Comparison of ENCODE assay signal across 1 cellular context in the genomic region with DNA sequence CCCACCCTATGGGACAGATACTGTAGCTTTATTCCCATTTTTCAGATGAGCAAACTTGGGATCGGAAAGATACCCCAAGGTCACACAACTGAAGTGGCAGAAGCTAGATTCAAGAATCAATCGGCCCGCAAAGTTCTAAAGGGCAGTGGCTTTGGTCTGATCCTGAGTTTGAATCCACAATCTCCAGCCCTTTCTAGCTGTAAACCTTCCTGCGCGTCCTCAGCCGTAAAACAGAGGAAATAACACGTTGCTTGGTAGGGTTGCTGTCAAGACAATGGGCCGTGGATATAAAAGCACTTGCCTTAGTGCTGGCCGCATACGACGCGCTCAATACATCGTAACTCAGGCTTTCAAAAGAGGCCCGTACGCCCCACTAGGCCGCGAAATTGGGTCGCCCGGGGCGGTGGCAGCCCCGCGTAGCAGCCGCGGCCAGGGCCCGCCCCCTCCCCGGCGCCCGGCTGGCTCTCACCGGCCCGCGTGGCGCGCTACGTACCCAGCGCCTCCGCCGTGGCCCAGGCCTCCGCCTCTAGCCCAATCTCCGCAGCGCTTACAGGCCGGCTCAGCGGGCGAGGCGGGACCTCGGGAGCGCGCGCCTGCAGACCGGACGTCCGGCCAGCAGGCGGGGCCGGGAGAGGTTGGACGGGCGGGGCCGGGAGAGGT.
TF ChIP-seq lines count a peak whose summit lies in the region.

A gene with protein sequence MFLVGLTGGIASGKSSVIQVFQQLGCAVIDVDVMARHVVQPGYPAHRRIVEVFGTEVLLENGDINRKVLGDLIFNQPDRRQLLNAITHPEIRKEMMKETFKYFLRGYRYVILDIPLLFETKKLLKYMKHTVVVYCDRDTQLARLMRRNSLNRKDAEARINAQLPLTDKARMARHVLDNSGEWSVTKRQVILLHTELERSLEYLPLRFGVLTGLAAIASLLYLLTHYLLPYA (minus strand): TSS at position 573 of the 660 bp plus-strand sequence. CDS start 16,747 bp downstream, outside the sequence.

TF ChIP-seq in K562, 482 proteins besides CTCF, POLR2A, EP300 and RAD21 (continued from another document and continues in another):
- TF ChIP-seq GTF3C2 (IDR thresholded peaks at IDR 0.05; ENCODE audit: borderline replicate concordance, extremely low read depth, insufficient read length) (no peak), MAZ (CRISPR knock-in tag; conservative IDR thresholded peaks at IDR 0.05 in 1 of 2, IDR thresholded peaks at IDR 0.05 in 1 of 2) (peak; percentile 18 to 78; a peak in 3 of 4 replicates), HMGN3 (IDR thresholded peaks at IDR 0.05; ENCODE audit: borderline replicate concordance, extremely low read depth, insufficient read length, low read depth, low read length) (peak; percentile 89), ZSCAN29 (IDR thresholded peaks at IDR 0.05) (no peak), DIDO1 (tag; IDR thresholded peaks at IDR 0.05; ENCODE audit: low read depth) (no peak), SRSF3 (IDR thresholded peaks at IDR 0.05; ENCODE audit: insufficient read depth, low read length) (no peak), CREM (IDR thresholded peaks at IDR 0.05; ENCODE audit: low read depth) (peak; percentile 27; the same call in 1 of the 2 replicates), ZNF584 (CRISPR knock-in tag; IDR thresholded peaks at IDR 0.05; ENCODE audit: low read depth) (0 out of 2 replicates have a peak, but pooled peaks have one; percentile 29), ZNF384 (IDR thresholded peaks at IDR 0.05; ENCODE audit: low read depth, low read length) (no peak), ETV5 (CRISPR knock-in tag; IDR thresholded peaks at IDR 0.05; ENCODE audit: low read depth) (peak; percentile 35; the same call in 1 of the 2 replicates), SIN3B (IDR thresholded peaks at IDR 0.05; ENCODE audit: low read depth) (peak; percentile 60; the same call in 1 of the 2 replicates), STAT5A (IDR thresholded peaks at IDR 0.05; ENCODE audit: borderline replicate concordance, low read length) (no peak), RB1 (IDR thresholded peaks at IDR 0.05; ENCODE audit: low read depth) (peak; percentile 86), HOXB6 (CRISPR knock-in tag; IDR thresholded peaks at IDR 0.05; ENCODE audit: borderline replicate concordance) (no peak), ID3 (CRISPR knock-in tag; IDR thresholded peaks at IDR 0.05) (no peak), ID3 (tag; IDR thresholded peaks at IDR 0.05) (no peak), POLR2H (tag; IDR thresholded peaks at IDR 0.05; ENCODE audit: low read depth) (peak; percentile 82), SIX5 (IDR thresholded peaks at IDR 0.05; ENCODE audit: borderline replicate concordance in 1 of 2, insufficient read depth in 1 of 2, low read depth in 1 of 2, low read length in 2 of 2) (no peak), ZFX (CRISPR knock-in tag; IDR thresholded peaks at IDR 0.05) (peak; percentile 93), ARID1B (IDR thresholded peaks at IDR 0.05) (no peak), MYNN (IDR thresholded peaks at IDR 0.05) (no peak), MYNN (CRISPR knock-in tag; IDR thresholded peaks at IDR 0.05) (no peak), HINFP (tag; conservative IDR thresholded peaks at IDR 0.05; ENCODE audit: low read depth) (no peak), FOXP1 (CRISPR knock-in tag; IDR thresholded peaks at IDR 0.05) (peak; percentile 68; the same call in 1 of the 2 replicates), RBFOX2 (IDR thresholded peaks at IDR 0.05; ENCODE audit: low read depth, low read length) (peak; percentile 90), PML (IDR thresholded peaks at IDR 0.05; ENCODE audit: low read length) (0 out of 2 replicates have a peak, but pooled peaks have one; percentile 20), HDAC1 (IDR thresholded peaks at IDR 0.05) (0 out of 4 replicates have a peak, but pooled peaks of 1 of the 2 experiments have one; percentile 56), HNRNPLL (IDR thresholded peaks at IDR 0.05; ENCODE audit: low read depth, low read length, poor library complexity, severe bottlenecking) (peak; percentile 95), CBX1 (IDR thresholded peaks at IDR 0.05; ENCODE audit: low read depth) (no peak), ZBTB49 (CRISPR knock-in tag; IDR thresholded peaks at IDR 0.05; ENCODE audit: borderline replicate concordance) (no peak; the same call in 1 of the 2 replicates), ZNF511 (CRISPR knock-in tag; IDR thresholded peaks at IDR 0.05) (peak; percentile 37; the same call in 1 of the 2 replicates), HDAC8 (tag; IDR thresholded peaks at IDR 0.05) (no peak)
- TF ChIP-seq, protein P1, sequence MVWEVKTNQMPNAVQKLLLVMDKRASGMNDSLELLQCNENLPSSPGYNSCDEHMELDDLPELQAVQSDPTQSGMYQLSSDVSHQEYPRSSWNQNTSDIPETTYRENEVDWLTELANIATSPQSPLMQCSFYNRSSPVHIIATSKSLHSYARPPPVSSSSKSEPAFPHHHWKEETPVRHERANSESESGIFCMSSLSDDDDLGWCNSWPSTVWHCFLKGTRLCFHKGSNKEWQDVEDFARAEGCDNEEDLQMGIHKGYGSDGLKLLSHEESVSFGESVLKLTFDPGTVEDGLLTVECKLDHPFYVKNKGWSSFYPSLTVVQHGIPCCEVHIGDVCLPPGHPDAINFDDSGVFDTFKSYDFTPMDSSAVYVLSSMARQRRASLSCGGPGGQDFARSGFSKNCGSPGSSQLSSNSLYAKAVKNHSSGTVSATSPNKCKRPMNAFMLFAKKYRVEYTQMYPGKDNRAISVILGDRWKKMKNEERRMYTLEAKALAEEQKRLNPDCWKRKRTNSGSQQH (CRISPR knock-in tag; IDR thresholded peaks at IDR 0.05): no peak
- TF ChIP-seq, protein P2, sequence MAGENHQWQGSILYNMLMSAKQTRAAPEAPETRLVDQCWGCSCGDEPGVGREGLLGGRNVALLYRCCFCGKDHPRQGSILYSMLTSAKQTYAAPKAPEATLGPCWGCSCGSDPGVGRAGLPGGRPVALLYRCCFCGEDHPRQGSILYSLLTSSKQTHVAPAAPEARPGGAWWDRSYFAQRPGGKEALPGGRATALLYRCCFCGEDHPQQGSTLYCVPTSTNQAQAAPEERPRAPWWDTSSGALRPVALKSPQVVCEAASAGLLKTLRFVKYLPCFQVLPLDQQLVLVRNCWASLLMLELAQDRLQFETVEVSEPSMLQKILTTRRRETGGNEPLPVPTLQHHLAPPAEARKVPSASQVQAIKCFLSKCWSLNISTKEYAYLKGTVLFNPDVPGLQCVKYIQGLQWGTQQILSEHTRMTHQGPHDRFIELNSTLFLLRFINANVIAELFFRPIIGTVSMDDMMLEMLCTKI (IDR thresholded peaks at IDR 0.05; ENCODE audit: partially characterized antibody): no peak
- TF ChIP-seq, protein P3, sequence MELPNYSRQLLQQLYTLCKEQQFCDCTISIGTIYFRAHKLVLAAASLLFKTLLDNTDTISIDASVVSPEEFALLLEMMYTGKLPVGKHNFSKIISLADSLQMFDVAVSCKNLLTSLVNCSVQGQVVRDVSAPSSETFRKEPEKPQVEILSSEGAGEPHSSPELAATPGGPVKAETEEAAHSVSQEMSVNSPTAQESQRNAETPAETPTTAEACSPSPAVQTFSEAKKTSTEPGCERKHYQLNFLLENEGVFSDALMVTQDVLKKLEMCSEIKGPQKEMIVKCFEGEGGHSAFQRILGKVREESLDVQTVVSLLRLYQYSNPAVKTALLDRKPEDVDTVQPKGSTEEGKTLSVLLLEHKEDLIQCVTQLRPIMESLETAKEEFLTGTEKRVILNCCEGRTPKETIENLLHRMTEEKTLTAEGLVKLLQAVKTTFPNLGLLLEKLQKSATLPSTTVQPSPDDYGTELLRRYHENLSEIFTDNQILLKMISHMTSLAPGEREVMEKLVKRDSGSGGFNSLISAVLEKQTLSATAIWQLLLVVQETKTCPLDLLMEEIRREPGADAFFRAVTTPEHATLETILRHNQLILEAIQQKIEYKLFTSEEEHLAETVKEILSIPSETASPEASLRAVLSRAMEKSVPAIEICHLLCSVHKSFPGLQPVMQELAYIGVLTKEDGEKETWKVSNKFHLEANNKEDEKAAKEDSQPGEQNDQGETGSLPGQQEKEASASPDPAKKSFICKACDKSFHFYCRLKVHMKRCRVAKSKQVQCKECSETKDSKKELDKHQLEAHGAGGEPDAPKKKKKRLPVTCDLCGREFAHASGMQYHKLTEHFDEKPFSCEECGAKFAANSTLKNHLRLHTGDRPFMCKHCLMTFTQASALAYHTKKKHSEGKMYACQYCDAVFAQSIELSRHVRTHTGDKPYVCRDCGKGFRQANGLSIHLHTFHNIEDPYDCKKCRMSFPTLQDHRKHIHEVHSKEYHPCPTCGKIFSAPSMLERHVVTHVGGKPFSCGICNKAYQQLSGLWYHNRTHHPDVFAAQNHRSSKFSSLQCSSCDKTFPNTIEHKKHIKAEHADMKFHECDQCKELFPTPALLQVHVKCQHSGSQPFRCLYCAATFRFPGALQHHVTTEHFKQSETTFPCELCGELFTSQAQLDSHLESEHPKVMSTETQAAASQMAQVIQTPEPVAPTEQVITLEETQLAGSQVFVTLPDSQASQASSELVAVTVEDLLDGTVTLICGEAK (IDR thresholded peaks at IDR 0.05): peak; percentile 78
- TF ChIP-seq, protein P3 (CRISPR knock-in tag; IDR thresholded peaks at IDR 0.05): no peak
